24 cellular contexts compared by ENCODE assay signal in the genomic region with DNA sequence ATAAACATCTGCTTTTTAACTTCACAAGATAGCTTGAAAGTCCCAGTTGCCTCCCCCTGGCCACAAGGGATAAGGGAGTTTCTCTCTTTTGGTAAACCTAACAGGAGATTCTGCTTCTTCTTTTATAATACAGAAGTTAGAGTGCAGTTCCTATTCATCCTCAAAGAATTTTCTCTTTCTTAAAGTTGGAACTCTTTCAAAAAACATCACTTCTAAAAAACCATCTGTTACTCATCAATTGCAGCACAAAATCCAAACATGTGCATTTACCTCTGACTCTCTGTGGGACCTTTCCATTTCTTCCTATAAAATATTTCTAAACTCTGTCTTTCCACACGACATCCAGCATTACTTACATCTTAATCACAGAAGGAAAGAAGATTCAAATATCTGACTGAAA. TPM values are rescaled to one million over a fixed set of nuclear protein-coding genes. Genes with fewer than 3 reads are reported as not detected.
DNase-seq lines count a peak whose midpoint lies in the region; ATAC-seq and TF ChIP-seq lines count a peak whose summit lies in the region.
"Had no signal": no experiment of that assay in that cellular context is flagged by ENCODE, and none has a peak within 500 bp of the region (broad histone marks: within the 10 kb centered on the region; RNA-seq: fewer than 3 reads in every experiment).

No MANE protein-coding gene starts in this region.

- H3K9me3 ChIP-seq in breast epithelium (no peaks in the 10 kb centered on the region), ovary (no peaks in the 10 kb centered on the region)
- H3K9me3 ChIP-seq: gastrocnemius medialis, mucosa of descending colon, neutrophil, thyroid gland had no signal

- H3K4me3 Mint-ChIP-seq in MCF 10A (ENCODE audit: unreplicated experiment) = no peak overlapping the region
- H3K4me3 Mint-ChIP-seq: activated naive CD8-positive, alpha-beta T cell treated with anti-CD3 and anti-CD28 coated beads, Interleukin-2, amount 50 U/mL, for 24 hours; CD4-positive, CD25-positive, alpha-beta regulatory T cell; central memory CD8-positive, alpha-beta T cell; stimulated activated naive B cell treated with anti-CD40 and anti-IgM and Interleukin-4, amounts not matched to agents 10 μg/mL and 1 μg/mL and 100 μg/mL, for 72 hours had no signal

- no peaks in the 10 kb centered on the region for H3K79me1 ChIP-seq in mesendoderm (ENCODE audit: low read length)

- H4K5ac ChIP-seq in mesendoderm (ENCODE audit: low read length) = no peak overlapping the region

- H2BK15ac ChIP-seq in mesendoderm (replicated peaks; ENCODE audit: low read depth) = no peak overlapping the region

- intact Hi-C loops in MCF 10A (cut with micrococcal nuclease) = loop anchor here (5.0 kb wide), 1 partner anchor 156 kb away; no protein-coding TSS in a partner anchor
- intact Hi-C loops in breast epithelium (cut with DNase I; ENCODE audit: low total_unique reads) = no loop called here
- intact Hi-C loops in ovary (cut with DNase I) = no loop called here

- H3K4me1 Mint-ChIP-seq in MCF 10A (ENCODE audit: insufficient read depth, unreplicated experiment) = peaks cover 13% of the 10 kb centered on the region

- 9 to 23% (median 9%) methylated on average over 1 of the region's 1 CpG for WGBS in ovary, 3 donors
- no CpG with 5 or more reads among the region's 1 CpG for WGBS in mesendoderm (ENCODE audit: extremely low coverage, insufficient coverage, low lambda C conversion rate)

- H3K27ac ChIP-seq in breast epithelium (no peak overlapping the region), ovary (no peak overlapping the region), mesendoderm (ENCODE audit: low read depth, low read length) (no peak overlapping the region)
- H3K27ac ChIP-seq: 22Rv1, gastrocnemius medialis, neutrophil, thyroid gland had no signal

- H3K9ac ChIP-seq in mesendoderm (ENCODE audit: low read length) = no peak overlapping the region

- H3K9me3 Mint-ChIP-seq in MCF 10A (ENCODE audit: unreplicated experiment) = no peaks in the 10 kb centered on the region
- H3K9me3 Mint-ChIP-seq: activated naive CD8-positive, alpha-beta T cell treated with anti-CD3 and anti-CD28 coated beads, Interleukin-2, amount 50 U/mL, for 24 hours; CD4-positive, CD25-positive, alpha-beta regulatory T cell; central memory CD8-positive, alpha-beta T cell; stimulated activated naive B cell treated with anti-CD40 and anti-IgM and Interleukin-4, amounts not matched to agents 10 μg/mL and 1 μg/mL and 100 μg/mL, for 72 hours had no signal

- no peak overlapping the region for H3K4me2 ChIP-seq in mesendoderm (ENCODE audit: low read length)

- no peak for TF ChIP-seq EP300 in ovary (IDR thresholded peaks at IDR 0.05)

- DNase-seq in MCF 10A (ENCODE audit: unreplicated experiment) (peak; percentile 4), breast epithelium (ENCODE audit: low spot score in 2 of 2) (no peak), amniotic epithelial cell (ENCODE audit: low read depth) (peak; percentile 57), fibroblast of the aortic adventitia (ENCODE audit: low read depth) (peak; percentile 79), stromal cell of bone marrow (ENCODE audit: low read depth) (peak; percentile 52), left lobe of liver (ENCODE audit: low spot score) (no peak), ovary (no peak), mesendoderm (no peak)
- DNase-seq: activated CD4-positive, CD25-positive, alpha-beta regulatory T cell treated with anti-CD3 and anti-CD28 coated beads, Interleukin-2, amount 50 U/mL, for 72 hours; activated naive CD8-positive, alpha-beta T cell treated with anti-CD3 and anti-CD28 coated beads, Interleukin-2, amount 50 U/mL, for 24 hours; CD4-positive, CD25-positive, alpha-beta regulatory T cell; gastrocnemius medialis; mucosa of descending colon; NCI-H146; NCI-H2171 treated with DMSO at 0.1 percent for 48 hours; NCI-H748 treated with DMSO at 0.1 percent for 48 hours; OCI-M1; stimulated activated naive B cell treated with anti-CD40 and anti-IgM and Interleukin-4, amounts not matched to agents 10 μg/mL and 1 μg/mL and 100 μg/mL, for 72 hours; T1000; thyroid gland had no signal

- CTCF ChIA-PET in MCF 10A (lab: Yijun Ruan, JAX) = interaction anchor here (0.6 to 1.2 kb wide), 2 partner anchors 36 to 127 kb away, joined by 3 read pairs; no protein-coding TSS in a partner anchor

- no peak for ATAC-seq in left lobe of liver
- ATAC-seq: activated naive CD8-positive, alpha-beta T cell treated with anti-CD3 and anti-CD28 coated beads, Interleukin-2, amount 50 U/mL, for 24 hours; gastrocnemius medialis; HCT116; mucosa of descending colon; stimulated activated naive B cell treated with anti-CD40 and anti-IgM and Interleukin-4, amounts not matched to agents 10 μg/mL and 1 μg/mL and 100 μg/mL, for 72 hours had no signal

- H3K18ac ChIP-seq in mesendoderm (ENCODE audit: low read length) = no peak overlapping the region

- H3K27me3 ChIP-seq in breast epithelium = no peaks in the 10 kb centered on the region
- no peaks in the 10 kb centered on the region for H3K27me3 ChIP-seq in ovary
- H3K27me3 ChIP-seq in mesendoderm (ENCODE audit: insufficient read depth, low read length, poor library complexity) = no peaks in the 10 kb centered on the region
- H3K27me3 ChIP-seq: gastrocnemius medialis, neutrophil, thyroid gland had no signal

- no peak overlapping the region for H2BK5ac ChIP-seq in mesendoderm (ENCODE audit: low read length)

- BruUV-seq in MCF 10A (replicated peaks; lab: Mats Ljungman, UMichigan) = no TSS peak

- POLR2A ChIA-PET in MCF 10A (lab: Yijun Ruan, JAX) = interaction anchor here (0.8 kb wide), 1 partner anchor 85 kb away, joined by 4 read pairs; no protein-coding TSS in a partner anchor

- peaks cover 0 to 6% of the 10 kb centered on the region in 2 donors for H3K4me1 ChIP-seq in breast epithelium
- H3K4me1 ChIP-seq in ovary (ENCODE audit: insufficient read depth) = no peaks in the 10 kb centered on the region
- H3K4me1 ChIP-seq in mesendoderm (ENCODE audit: control insufficient read depth, low read depth, low read length) = no peaks in the 10 kb centered on the region

- H3K56ac ChIP-seq in mesendoderm (ENCODE audit: low read length) = no peak overlapping the region

- H3K4ac ChIP-seq in mesendoderm (ENCODE audit: low read depth, low read length) = no peak overlapping the region

- H3K79me2 ChIP-seq in mesendoderm (ENCODE audit: control insufficient read depth, insufficient read depth, low read length) = no peaks in the 10 kb centered on the region

- H3K27me3 Mint-ChIP-seq in MCF 10A (ENCODE audit: insufficient read depth, unreplicated experiment) = no peaks in the 10 kb centered on the region
- H3K27me3 Mint-ChIP-seq: activated naive CD8-positive, alpha-beta T cell treated with anti-CD3 and anti-CD28 coated beads, Interleukin-2, amount 50 U/mL, for 24 hours; CD4-positive, CD25-positive, alpha-beta regulatory T cell; central memory CD8-positive, alpha-beta T cell; stimulated activated naive B cell treated with anti-CD40 and anti-IgM and Interleukin-4, amounts not matched to agents 10 μg/mL and 1 μg/mL and 100 μg/mL, for 72 hours had no signal

- no peak overlapping the region for H4K8ac ChIP-seq in mesendoderm (ENCODE audit: low read depth, low read length)

- no peak overlapping the region for H3K23ac ChIP-seq in mesendoderm (ENCODE audit: low read length)

- H3K36me3 Mint-ChIP-seq in MCF 10A (ENCODE audit: insufficient read depth, unreplicated experiment) = peaks cover 18% of the 10 kb centered on the region

- no peak overlapping the region for H2BK120ac ChIP-seq in mesendoderm (ENCODE audit: low read depth, low read length)

- no peak overlapping the region for H2AK5ac ChIP-seq in mesendoderm (ENCODE audit: low read length)

- H3K36me3 ChIP-seq in breast epithelium (no peaks in the 10 kb centered on the region), ovary (no peaks in the 10 kb centered on the region), mesendoderm (ENCODE audit: control insufficient read depth, insufficient read depth, low read length) (no peaks in the 10 kb centered on the region)
- H3K36me3 ChIP-seq: neutrophil had no signal

- no peak for TF ChIP-seq POLR2A in breast epithelium (IDR thresholded peaks at IDR 0.05)
- no peak for TF ChIP-seq POLR2A in ovary (IDR thresholded peaks at IDR 0.05)

- peak overlapping the region; percentile 47 for H3K27ac Mint-ChIP-seq in MCF 10A (ENCODE audit: low read depth, unreplicated experiment)
- H3K27ac Mint-ChIP-seq: activated naive CD8-positive, alpha-beta T cell treated with anti-CD3 and anti-CD28 coated beads, Interleukin-2, amount 50 U/mL, for 24 hours; CD4-positive, CD25-positive, alpha-beta regulatory T cell; stimulated activated naive B cell treated with anti-CD40 and anti-IgM and Interleukin-4, amounts not matched to agents 10 μg/mL and 1 μg/mL and 100 μg/mL, for 72 hours had no signal

- no peak for TF ChIP-seq CTCF in MCF 10A (IDR thresholded peaks at IDR 0.05; ENCODE audit: unreplicated experiment)
- no peak for TF ChIP-seq CTCF in breast epithelium (IDR thresholded peaks at IDR 0.05)
- TF ChIP-seq CTCF in fibroblast of the aortic adventitia (IDR thresholded peaks at IDR 0.05; ENCODE audit: insufficient read depth, low read length) = no peak
- no peak for TF ChIP-seq CTCF in ovary (IDR thresholded peaks at IDR 0.05)

- no peak overlapping the region for H3K4me3 ChIP-seq in breast epithelium
- H3K4me3 ChIP-seq in fibroblast of the aortic adventitia (ENCODE audit: low read depth, low read length) = no peak overlapping the region
- no peak overlapping the region for H3K4me3 ChIP-seq in ovary
- H3K4me3 ChIP-seq in mesendoderm (ENCODE audit: low read length) = no peak overlapping the region
- H3K4me3 ChIP-seq: gastrocnemius medialis, mucosa of descending colon, thyroid gland had no signal

RNA-seq across cellular contexts. Expression of a gene that starts 5.1 kb away (rescaled TPM):
- total RNA-seq in MCF 10A (2022) (20.3 and 21.4 TPM in 2 replicates), breast epithelium (10 to 100 TPM; 18.0 to 25.2 (median 20.8) TPM), fibroblast of the aortic adventitia (ENCODE audit: low replicate concordance) (23.3 and 51.3 TPM in 2 replicates), left lobe of liver (7.3 TPM), ovary (10 to 100 TPM; 16.8 to 32.1 (median 24.8) TPM)
- polyA plus RNA-seq in ovary = 10 to 100 TPM in 1 of 2 donors, 1 to 10 TPM in 1; 9.7 to 11.3 TPM
- 7.7 TPM for polyA plus RNA-seq in mesendoderm (2013, experiment 1 of 2)
- polyA plus RNA-seq in mesendoderm (2013, experiment 2 of 2) = 8.7 TPM

Comparison
In these comparisons a context has a peak if more than half of its experiments do, and no peak if none do; other contexts are left out.
1. DNase-seq: peak in MCF 10A (single experiment), amniotic epithelial cell (single experiment), fibroblast of the aortic adventitia (single experiment) and stromal cell of bone marrow (single experiment); none in breast epithelium (0 of 2), left lobe of liver (single experiment), ovary (0 of 5) and mesendoderm (single experiment).